ENCODE assay signal across 9 cellular contexts in genomic region chr16:2775765-2776499, GRCh38. TPM values are rescaled to one million over a fixed set of nuclear protein-coding genes. Genes with fewer than 3 reads are reported as not detected.
DNase-seq lines count a peak whose midpoint lies in the region; ATAC-seq, FAIRE-seq and TF ChIP-seq lines count a peak whose summit lies in the region.
"Had no signal": no experiment of that assay in that cellular context is flagged by ENCODE, and none has a peak within 500 bp of the region (broad histone marks: within the 10 kb centered on the region; RNA-seq: fewer than 3 reads in every experiment).

No MANE protein-coding gene starts in this region.

- intact Hi-C loops in OCI-LY7 (cut with micrococcal nuclease; ENCODE audit: unreplicated experiment) (loop anchor here (2.0 kb wide), 1 partner anchor 23 kb away; the partner anchor contains the start of gene SRRM2), endothelial cell of umbilical vein (cut with micrococcal nuclease) (loop anchor here (5.0 to 10.0 kb wide), 3 partner anchors 59 to 141 kb away; partner anchors contain the start of genes KCTD5 and ZG16B)

- H3K27me3 Mint-ChIP-seq in neural crest cell (ENCODE audit: low read depth), result peaks cover 9% of the 10 kb centered on the region

- DNase-seq in OCI-LY7 (ENCODE audit: low spot score) (no peak), endothelial cell of umbilical vein (ENCODE audit: low read depth, low spot score) (peak; percentile 7), neural crest cell (ENCODE audit: low read depth, low spot score) (no peak), dedifferentiated amniotic fluid mesenchymal stem cell (ENCODE audit: extremely low spot score) (no peak)

- H3K36me3 ChIP-seq in OCI-LY7 (ENCODE audit: insufficient read depth, low read length), result peaks cover 47% of the 10 kb centered on the region
- peaks cover 2 to 17% of the 10 kb centered on the region in 2 experiments for H3K36me3 ChIP-seq in endothelial cell of umbilical vein (ENCODE audit: control insufficient read depth in 2 of 2, extremely low read depth in 1 of 2, insufficient read depth in 2 of 2, low read length in 2 of 2)

- peak overlapping the region; percentile 54 for H3K9ac ChIP-seq in endothelial cell of umbilical vein (replicated peaks; ENCODE audit: extremely low read depth, insufficient read depth, low read length)

- POLR2A ChIA-PET in OCI-LY7 (lab: Charles Lee), result interaction anchor here (0.6 to 0.8 kb wide), 2 partner anchors 47 to 947 kb away, joined by 3 read pairs; no protein-coding TSS in a partner anchor
- POLR2A ChIA-PET in endothelial cell of umbilical vein (lab: Charles Lee), result no interaction called here

- peaks cover 18% of the 10 kb centered on the region for H3K4me1 ChIP-seq in OCI-LY7 (ENCODE audit: insufficient read depth, low read length, poor library complexity, severe bottlenecking)
- H3K4me1 ChIP-seq in endothelial cell of umbilical vein (ENCODE audit: control insufficient read depth, extremely low read depth, insufficient read depth, low read length), result peaks cover 8% of the 10 kb centered on the region

- H4K20me1 ChIP-seq in OCI-LY7 (ENCODE audit: insufficient read depth, low read length), result peaks cover 10% of the 10 kb centered on the region; the same call in 1 of the 2 replicates
- no peaks in the 10 kb centered on the region for H4K20me1 ChIP-seq in endothelial cell of umbilical vein (replicated peaks; ENCODE audit: control insufficient read depth, extremely low read depth, insufficient read depth, low read length)

- H3K9me2 ChIP-seq in OCI-LY7 (ENCODE audit: insufficient read depth, low read length), result no peaks in the 10 kb centered on the region

- no peak for ATAC-seq in HG02571 (IDR thresholded peaks at IDR 0.05; ENCODE audit: unreplicated experiment)
- ATAC-seq in HG03097 (IDR thresholded peaks at IDR 0.05; ENCODE audit: low FRiP score, unreplicated experiment), result no peak
- ATAC-seq in HG02763 (IDR thresholded peaks at IDR 0.05; ENCODE audit: unreplicated experiment), result no peak

- peak; percentile 55 for FAIRE-seq in endothelial cell of umbilical vein (lab: Jason Lieb, UNC)

- BruUV-seq in OCI-LY7 (replicated peaks; lab: Mats Ljungman, UMichigan), result no TSS peak
- BruUV-seq in endothelial cell of umbilical vein (replicated peaks; lab: Mats Ljungman, UMichigan), result TSS peak; percentile 16

- CTCF ChIA-PET in OCI-LY7 (lab: Charles Lee; ENCODE audit: unreplicated experiment) (no interaction called here), endothelial cell of umbilical vein (lab: Charles Lee) (interaction anchor here (1.5 to 4.5 kb wide), 2 partner anchors 63 to 92 kb away, joined by 8 to 20 read pairs; no protein-coding TSS in a partner anchor)

- no peaks in the 10 kb centered on the region for H3K9me3 Mint-ChIP-seq in neural crest cell

- peak overlapping the region; percentile 89 for H3K4me3 ChIP-seq in OCI-LY7 (ENCODE audit: low read depth, low read length, poor library complexity, severe bottlenecking)
- H3K4me3 ChIP-seq in endothelial cell of umbilical vein (replicated peaks in 1 of 3; ENCODE audit: insufficient read depth in 1 of 3, low read depth in 1 of 3, low read length in 3 of 3), result peak overlapping the region; percentile 41 to 96 (median 65)

- peak overlapping the region; percentile 100 for H3K27ac ChIP-seq in C4-2B
- peak overlapping the region; percentile 40 for H3K27ac ChIP-seq in OCI-LY7 (ENCODE audit: low read depth, low read length, poor library complexity, severe bottlenecking)
- H3K27ac ChIP-seq in endothelial cell of umbilical vein (ENCODE audit: insufficient read depth, low read depth, low read length), result no peak overlapping the region

- no peaks in the 10 kb centered on the region for H3K27me3 ChIP-seq in endothelial cell of umbilical vein (ENCODE audit: control insufficient read depth in 2 of 2, insufficient read depth in 2 of 2, low read length in 2 of 2)

- H3K4me1 Mint-ChIP-seq in neural crest cell, result peaks cover 26% of the 10 kb centered on the region

- H3K9me3 ChIP-seq in OCI-LY7 (ENCODE audit: low read length) (no peaks in the 10 kb centered on the region), endothelial cell of umbilical vein (replicated peaks; ENCODE audit: control insufficient read depth, insufficient read depth, low read length) (no peaks in the 10 kb centered on the region)

- no peak for TF ChIP-seq POLR2A in endothelial cell of umbilical vein (IDR thresholded peaks at IDR 0.05; ENCODE audit: low read depth, low read length)

- H3K4me3 Mint-ChIP-seq in neural crest cell, result peak overlapping the region; percentile 96

- H3K9me1 ChIP-seq in endothelial cell of umbilical vein (replicated peaks; ENCODE audit: control insufficient read depth, extremely low read depth, insufficient read depth, low read length), result no peaks in the 10 kb centered on the region

- H2AFZ ChIP-seq in OCI-LY7 (ENCODE audit: low read length), result no peak overlapping the region
- no peak overlapping the region for H2AFZ ChIP-seq in endothelial cell of umbilical vein (ENCODE audit: low read depth, low read length)

- H3K27ac Mint-ChIP-seq in neural crest cell (ENCODE audit: unreplicated experiment), result peak overlapping the region; percentile 97

- TF ChIP-seq CTCF in C4-2B (conservative IDR thresholded peaks at IDR 0.05), result no peak
- TF ChIP-seq CTCF in OCI-LY7 (conservative IDR thresholded peaks at IDR 0.05; ENCODE audit: low read length), result no peak
- TF ChIP-seq CTCF in endothelial cell of umbilical vein (IDR thresholded peaks at IDR 0.05; ENCODE audit: extremely low read depth in 1 of 2, insufficient read depth in 1 of 2, low read depth in 1 of 2, low read length in 2 of 2), result no peak
- TF ChIP-seq CTCF in neural crest cell (conservative IDR thresholded peaks at IDR 0.05), result no peak

- H3K4me2 ChIP-seq in OCI-LY7 (ENCODE audit: low read length) (peak overlapping the region; percentile 89), endothelial cell of umbilical vein (ENCODE audit: insufficient read depth, low read length) (peak overlapping the region; percentile 82)

- H3K79me2 ChIP-seq in OCI-LY7 (ENCODE audit: insufficient read depth, low read depth, low read length) (peaks cover 26% of the 10 kb centered on the region), endothelial cell of umbilical vein (ENCODE audit: control insufficient read depth, insufficient read depth, low read length) (peaks cover 18% of the 10 kb centered on the region)

- peaks cover 9% of the 10 kb centered on the region for H3K36me3 Mint-ChIP-seq in neural crest cell (ENCODE audit: low read depth)

- dilution Hi-C loops in endothelial cell of umbilical vein (cut with MboI; ENCODE audit: extremely low pct_ligation_motif_present, low sequenced_read_pairs), result no loop called here

RNA-seq across cellular contexts. Expression of gene ELOB, which starts 1.1 kb away (rescaled TPM):
- total RNA-seq in OCI-LY7 (2014; rRNA removed; shearing (Covaris generic)), result 282 and 285 TPM in 2 replicates
- total RNA-seq in OCI-LY7 (2022) (204 and 209 TPM in 2 replicates), endothelial cell of umbilical vein (158 and 251 TPM in 2 replicates), neural crest cell (249 and 261 TPM in 2 replicates)
- polyA plus RNA-seq in endothelial cell of umbilical vein, result 848 and 1,320 TPM in 2 replicates
- polyA plus RNA-seq in endothelial cell of umbilical vein (2011; cell fraction: cytosol; rRNA removed), result 272 and 281 TPM in 2 replicates
- 65.8 and 77.0 TPM in 2 replicates for polyA plus RNA-seq in endothelial cell of umbilical vein (2011; cell fraction: nucleus; rRNA removed)
- 209 and 341 TPM in 2 replicates for polyA plus RNA-seq in endothelial cell of umbilical vein (2012)
- 126 and 159 TPM in 2 replicates for polyA minus RNA-seq in endothelial cell of umbilical vein
- 101 TPM for polyA minus RNA-seq in endothelial cell of umbilical vein (2011; cell fraction: cytosol; rRNA and poly(A)+ RNA removed)
- polyA minus RNA-seq in endothelial cell of umbilical vein (2011; cell fraction: nucleus; rRNA and poly(A)+ RNA removed), result 7.7 and 18.0 TPM in 2 replicates

RNA-seq across cellular contexts. Expression of gene PRSS33, which starts 11.4 kb away (rescaled TPM):
- total RNA-seq in OCI-LY7 (2014; rRNA removed; shearing (Covaris generic)), result not detected in 2 replicates
- total RNA-seq in OCI-LY7 (2022), result not detected in 2 replicates
- not detected in 2 replicates for total RNA-seq in endothelial cell of umbilical vein
- polyA plus RNA-seq in endothelial cell of umbilical vein, result not detected in 2 replicates
- polyA plus RNA-seq in endothelial cell of umbilical vein (2011; cell fraction: cytosol; rRNA removed), result not detected in 2 replicates
- not detected in 2 replicates for polyA plus RNA-seq in endothelial cell of umbilical vein (2011; cell fraction: nucleus; rRNA removed)
- polyA plus RNA-seq in endothelial cell of umbilical vein (2012), result not detected in 2 replicates
- polyA minus RNA-seq in endothelial cell of umbilical vein, result not detected in 2 replicates
- not detected for polyA minus RNA-seq in endothelial cell of umbilical vein (2011; cell fraction: cytosol; rRNA and poly(A)+ RNA removed)
- polyA minus RNA-seq in endothelial cell of umbilical vein (2011; cell fraction: nucleus; rRNA and poly(A)+ RNA removed), result not detected in 2 replicates
- 0.23 and 0.39 TPM in 2 replicates for total RNA-seq in neural crest cell
- total RNA-seq: RPMI7951 had no signal

RNA-seq across cellular contexts. Expression of gene PRSS41, which starts 22.3 kb away (rescaled TPM):
- total RNA-seq in OCI-LY7 (2014; rRNA removed; shearing (Covaris generic)), result not detected in 2 replicates
- not detected in 2 replicates for total RNA-seq in OCI-LY7 (2022)
- total RNA-seq in endothelial cell of umbilical vein, result not detected in 2 replicates
- not detected in 2 replicates for polyA plus RNA-seq in endothelial cell of umbilical vein
- polyA plus RNA-seq in endothelial cell of umbilical vein (2011; cell fraction: cytosol; rRNA removed), result not detected in 2 replicates
- polyA plus RNA-seq in endothelial cell of umbilical vein (2011; cell fraction: nucleus; rRNA removed), result not detected in 2 replicates
- not detected in 2 replicates for polyA plus RNA-seq in endothelial cell of umbilical vein (2012)
- polyA minus RNA-seq in endothelial cell of umbilical vein, result not detected in 2 replicates
- polyA minus RNA-seq in endothelial cell of umbilical vein (2011; cell fraction: cytosol; rRNA and poly(A)+ RNA removed), result not detected
- polyA minus RNA-seq in endothelial cell of umbilical vein (2011; cell fraction: nucleus; rRNA and poly(A)+ RNA removed), result not detected in 2 replicates
- total RNA-seq in neural crest cell, result not detected in 2 replicates
- total RNA-seq: RPMI7951 had no signal

RNA-seq across cellular contexts. Expression of gene SRRM2, which starts 23.5 kb away (rescaled TPM):
- total RNA-seq in OCI-LY7 (2014; rRNA removed; shearing (Covaris generic)), result 206 and 208 TPM in 2 replicates
- total RNA-seq in OCI-LY7 (2022), result 819 and 825 TPM in 2 replicates
- total RNA-seq in endothelial cell of umbilical vein, result 483 and 492 TPM in 2 replicates
- 270 and 296 TPM in 2 replicates for polyA plus RNA-seq in endothelial cell of umbilical vein
- 169 and 220 TPM in 2 replicates for polyA plus RNA-seq in endothelial cell of umbilical vein (2011; cell fraction: cytosol; rRNA removed)
- polyA plus RNA-seq in endothelial cell of umbilical vein (2011; cell fraction: nucleus; rRNA removed), result 1,376 and 1,655 TPM in 2 replicates
- 372 and 395 TPM in 2 replicates for polyA plus RNA-seq in endothelial cell of umbilical vein (2012)
- polyA minus RNA-seq in endothelial cell of umbilical vein, result 229 and 305 TPM in 2 replicates
- polyA minus RNA-seq in endothelial cell of umbilical vein (2011; cell fraction: cytosol; rRNA and poly(A)+ RNA removed), result 119 TPM
- 325 and 340 TPM in 2 replicates for polyA minus RNA-seq in endothelial cell of umbilical vein (2011; cell fraction: nucleus; rRNA and poly(A)+ RNA removed)
- total RNA-seq in neural crest cell, result 779 and 803 TPM in 2 replicates

RNA-seq across cellular contexts. Expression of gene PRSS21, which starts 41.1 kb away (rescaled TPM):
- total RNA-seq in OCI-LY7 (2014; rRNA removed; shearing (Covaris generic)), result 44.5 and 68.7 TPM in 2 replicates
- total RNA-seq in OCI-LY7 (2022), result 69.6 and 75.1 TPM in 2 replicates
- not detected in 2 replicates for total RNA-seq in endothelial cell of umbilical vein
- 0.19 and 0.28 TPM in 2 replicates for polyA plus RNA-seq in endothelial cell of umbilical vein
- 0.12 and 0.23 TPM in 2 replicates for polyA plus RNA-seq in endothelial cell of umbilical vein (2011; cell fraction: cytosol; rRNA removed)
- not detected in 2 replicates for polyA plus RNA-seq in endothelial cell of umbilical vein (2011; cell fraction: nucleus; rRNA removed)
- polyA plus RNA-seq in endothelial cell of umbilical vein (2012), result not detected in 2 replicates
- 0.63 and 2.7 TPM in 2 replicates for polyA minus RNA-seq in endothelial cell of umbilical vein
- 85.5 TPM for polyA minus RNA-seq in endothelial cell of umbilical vein (2011; cell fraction: cytosol; rRNA and poly(A)+ RNA removed)
- 1.3 TPM in 1 of 2 replicates, not detected in the other for polyA minus RNA-seq in endothelial cell of umbilical vein (2011; cell fraction: nucleus; rRNA and poly(A)+ RNA removed)
- not detected in 2 replicates for total RNA-seq in neural crest cell
- total RNA-seq: RPMI7951 had no signal
